Comparison of ENCODE assay signal across 1 cellular context in genomic region chr20:25399038-25399430, GRCh38.
TF ChIP-seq lines count a peak whose summit lies in the region.

No MANE protein-coding gene starts in this region.

TF ChIP-seq in HepG2, 621 proteins besides CTCF, POLR2A, EP300 and RAD21 (continues in another document):
- TF ChIP-seq KLF11 (CRISPR knock-in tag; IDR thresholded peaks at IDR 0.05), result no peak
- TF ChIP-seq NR1H2 (CRISPR knock-in tag; IDR thresholded peaks at IDR 0.05; ENCODE audit: borderline replicate concordance, low read depth), result no peak
- TF ChIP-seq KDM1A (CRISPR knock-in tag; IDR thresholded peaks at IDR 0.05), result no peak
- no peak for TF ChIP-seq GATA4 (IDR thresholded peaks at IDR 0.05; ENCODE audit: borderline replicate concordance, low read depth)
- no peak for TF ChIP-seq IRF9 (CRISPR knock-in tag; IDR thresholded peaks at IDR 0.05; ENCODE audit: borderline replicate concordance)
- no peak for TF ChIP-seq TGIF2 (CRISPR knock-in tag; IDR thresholded peaks at IDR 0.05)
- no peak for TF ChIP-seq KIAA2018 (CRISPR knock-in tag; IDR thresholded peaks at IDR 0.05; ENCODE audit: borderline replicate concordance)
- TF ChIP-seq ZNF224 (CRISPR knock-in tag; IDR thresholded peaks at IDR 0.05), result no peak
- TF ChIP-seq AGO2 (optimal IDR thresholded peaks at IDR 0.05; ENCODE audit: low read depth, low read length), result no peak
- TF ChIP-seq SOX13 (IDR thresholded peaks at IDR 0.05), result no peak
- peak in 1 of 2 experiments; percentile 70; a peak in 2 of 4 replicates for TF ChIP-seq SOX13 (CRISPR knock-in tag; conservative IDR thresholded peaks at IDR 0.05 in 1 of 2, IDR thresholded peaks at IDR 0.05 in 1 of 2)
- TF ChIP-seq AHR (CRISPR knock-in tag; IDR thresholded peaks at IDR 0.05), result no peak
- TF ChIP-seq TAF15 (IDR thresholded peaks at IDR 0.05; ENCODE audit: low read depth, low read length, poor library complexity, severe bottlenecking), result no peak
- TF ChIP-seq RXRB (CRISPR knock-in tag; IDR thresholded peaks at IDR 0.05; ENCODE audit: borderline replicate concordance), result 0 out of 2 replicates have a peak, but pooled peaks have one; percentile 34
- no peak for TF ChIP-seq HNF1A (IDR thresholded peaks at IDR 0.05; ENCODE audit: low read depth)
- no peak for TF ChIP-seq HNF1A (CRISPR knock-in tag; IDR thresholded peaks at IDR 0.05; ENCODE audit: borderline replicate concordance)
- peak; percentile 12 for TF ChIP-seq ZEB1 (IDR thresholded peaks at IDR 0.05; ENCODE audit: insufficient replicate concordance, low read depth)
- no peak for TF ChIP-seq ELF1 (CRISPR knock-in tag; IDR thresholded peaks at IDR 0.05)
- TF ChIP-seq HNRNPUL1 (IDR thresholded peaks at IDR 0.05; ENCODE audit: low read depth, low read length), result no peak
- no peak for TF ChIP-seq DMTF1 (CRISPR knock-in tag; IDR thresholded peaks at IDR 0.05)
- TF ChIP-seq ZBTB2 (CRISPR knock-in tag; IDR thresholded peaks at IDR 0.05; ENCODE audit: low read depth), result no peak
- no peak for TF ChIP-seq AFF4 (CRISPR knock-in tag; IDR thresholded peaks at IDR 0.05)
- TF ChIP-seq MAF1 (CRISPR knock-in tag; IDR thresholded peaks at IDR 0.05; ENCODE audit: borderline replicate concordance), result no peak
- TF ChIP-seq SALL2 (CRISPR knock-in tag; IDR thresholded peaks at IDR 0.05), result no peak; the same call in 1 of the 2 replicates
- peak; percentile 49; the same call in 1 of the 2 replicates for TF ChIP-seq KAT8 (CRISPR knock-in tag; IDR thresholded peaks at IDR 0.05)
- peak; percentile 48 for TF ChIP-seq SAP130 (CRISPR knock-in tag; IDR thresholded peaks at IDR 0.05; ENCODE audit: low read depth)
- no peak for TF ChIP-seq ZSCAN30 (CRISPR knock-in tag; IDR thresholded peaks at IDR 0.05)
- TF ChIP-seq ZNF431 (CRISPR knock-in tag; IDR thresholded peaks at IDR 0.05; ENCODE audit: borderline replicate concordance, low read depth), result no peak
- 0 out of 2 replicates have a peak, but pooled peaks have one; percentile 17 for TF ChIP-seq HOMEZ (CRISPR knock-in tag; IDR thresholded peaks at IDR 0.05; ENCODE audit: low read depth)
- no peak for TF ChIP-seq ATF3 (CRISPR knock-in tag; IDR thresholded peaks at IDR 0.05)
- no peak for TF ChIP-seq ISL2 (CRISPR knock-in tag; IDR thresholded peaks at IDR 0.05)
- TF ChIP-seq ZNF616 (CRISPR knock-in tag; IDR thresholded peaks at IDR 0.05; ENCODE audit: low read depth), result no peak
- TF ChIP-seq TBL1XR1 (IDR thresholded peaks at IDR 0.05; ENCODE audit: borderline replicate concordance, low read length, partially characterized antibody), result no peak
